In genomic region chr20:24931888-24932287, GRCh38 we compare ENCODE assay signal across 12 cellular contexts. TPM values are rescaled to one million over a fixed set of nuclear protein-coding genes. Genes with fewer than 3 reads are reported as not detected.
DNase-seq lines count a peak whose midpoint lies in the region; ATAC-seq and TF ChIP-seq lines count a peak whose summit lies in the region.
"Not testable (repeated sequence)": the region's sequence is repeated elsewhere in the genome, so short reads cannot be mapped to it uniquely, and the experiment has no call there.
"Had no signal": no experiment of that assay in that cellular context is flagged by ENCODE, and none has a peak within 500 bp of the region (broad histone marks: within the 10 kb centered on the region; RNA-seq: fewer than 3 reads in every experiment).

No MANE protein-coding gene starts in this region.

- not testable (repeated sequence) for H3K36me3 Mint-ChIP-seq in CD4-positive, alpha-beta memory T cell; T-cell; activated T-cell treated with anti-CD3 and anti-CD28 coated beads, Interleukin-2, amount 50 U/mL, for 24 hours (ENCODE audit: low read depth); naive thymus-derived CD4-positive, alpha-beta T cell

- not testable (repeated sequence) for TF ChIP-seq EP300 in stomach (IDR thresholded peaks at IDR 0.05)

- TF ChIP-seq POLR2A in stomach (IDR thresholded peaks at IDR 0.05): not testable (repeated sequence)

- peaks cover 20 to 35% (median 28%) of the 10 kb centered on the region in 4 donors for H3K4me1 Mint-ChIP-seq in CD4-positive, alpha-beta memory T cell
- peaks cover 26 to 33% (median 31%) of the 10 kb centered on the region in 3 donors for H3K4me1 Mint-ChIP-seq in T-cell
- H3K4me1 Mint-ChIP-seq in activated T-cell treated with anti-CD3 and anti-CD28 coated beads, Interleukin-2, amount 50 U/mL, for 24 hours (ENCODE audit: low read depth): peaks cover 37% of the 10 kb centered on the region
- H3K4me1 Mint-ChIP-seq in naive thymus-derived CD4-positive, alpha-beta T cell: peaks cover 19 to 42% (median 25%) of the 10 kb centered on the region in 7 donors

- H3K9ac ChIP-seq in Loucy (ENCODE audit: low read depth, low read length, poor library complexity, severe bottlenecking): peak overlapping the region; percentile 45

- POLR2A ChIA-PET in CD4-positive, alpha-beta memory T cell (lab: Charles Lee; ENCODE audit: partially characterized antibody): interaction anchor here (0.6 to 3.2 kb wide), 7 partner anchors 17 to 159 kb away, joined by 3 to 19 read pairs (median 5); partner anchors contain the start of genes APMAP and CST7
- POLR2A ChIA-PET in T-cell (lab: Charles Lee): interaction anchor here in 1 of 2 donors (0.6 kb wide), 1 partner anchor 23 kb away, joined by 5 read pairs; no protein-coding TSS in a partner anchor
- POLR2A ChIA-PET in naive thymus-derived CD4-positive, alpha-beta T cell (lab: Charles Lee): not testable (repeated sequence)

- ATAC-seq in T-cell (replicated peaks in 1 of 4); naive thymus-derived CD4-positive, alpha-beta T cell: not testable (repeated sequence)

- not testable (repeated sequence) for H3K27me3 ChIP-seq in CD4-positive, alpha-beta memory T cell (ENCODE audit: insufficient read depth, low read length); Loucy (ENCODE audit: insufficient read depth, low read length, poor library complexity, severe bottlenecking); naive thymus-derived CD4-positive, alpha-beta T cell (ENCODE audit: control insufficient read depth in 2 of 2, insufficient read depth in 2 of 2, low read length in 2 of 2); stomach

- peak overlapping the region; percentile 59; the same call in 1 of the 2 replicates for H2AFZ ChIP-seq in Loucy (ENCODE audit: low read length)

- CTCF ChIA-PET in CD4-positive, alpha-beta memory T cell (lab: Charles Lee; ENCODE audit: partially characterized antibody): interaction anchor here (0.7 to 4.6 kb wide), 14 partner anchors 9 to 830 kb away, joined by 3 to 31 read pairs (median 5); partner anchors contain the start of gene CST7
- CTCF ChIA-PET in T-cell (lab: Charles Lee): interaction anchor here (0.6 to 1.2 kb wide), 5 partner anchors 14 to 470 kb away, joined by 3 to 7 read pairs (median 3); no protein-coding TSS in a partner anchor
- CTCF ChIA-PET in naive thymus-derived CD4-positive, alpha-beta T cell (lab: Charles Lee): not testable (repeated sequence)

- not testable (repeated sequence) for H3K27ac ChIP-seq in CD4-positive, alpha-beta memory T cell (ENCODE audit: low read depth, low read length); naive thymus-derived CD4-positive, alpha-beta T cell (ENCODE audit: low read depth, low read length)
- H3K27ac ChIP-seq in stomach: peak overlapping the region in 3 of 5 donors; percentile 85 to 89 (median 86)

- H3K27ac Mint-ChIP-seq in CD4-positive, alpha-beta memory T cell: peak overlapping the region; percentile 51 to 89 (median 79)
- H3K27ac Mint-ChIP-seq in T-cell: peak overlapping the region; percentile 74 to 87
- H3K27ac Mint-ChIP-seq in activated T-cell treated with anti-CD3 and anti-CD28 coated beads, Interleukin-2, amount 50 U/mL, for 24 hours: peak overlapping the region; percentile 62
- peak overlapping the region in 6 of 9 donors; percentile 9 to 90 (median 35) for H3K27ac Mint-ChIP-seq in naive thymus-derived CD4-positive, alpha-beta T cell

- not testable (repeated sequence) for H3K9me2 ChIP-seq in Loucy (replicated peaks; ENCODE audit: low read depth, low read length)

- H3K4me3 Mint-ChIP-seq in CD4-positive, alpha-beta memory T cell: peak overlapping the region in 7 of 8 donors; percentile 31 to 75 (median 60)
- H3K4me3 Mint-ChIP-seq in T-cell: peak overlapping the region in 2 of 3 donors; percentile 49 to 50
- H3K4me3 Mint-ChIP-seq in activated T-cell treated with anti-CD3 and anti-CD28 coated beads, Interleukin-2, amount 50 U/mL, for 24 hours: not testable (repeated sequence)
- peak overlapping the region in 7 of 10 donors; percentile 21 to 66 (median 52) for H3K4me3 Mint-ChIP-seq in naive thymus-derived CD4-positive, alpha-beta T cell

- DNase-seq in CD4-positive, alpha-beta memory T cell: peak in 1 of 5 donors; percentile 26
- DNase-seq in T-cell; activated T-cell treated with anti-CD3 and anti-CD28 coated beads, Interleukin-2, amount 50 U/mL, for 24 hours; naive thymus-derived CD4-positive, alpha-beta T cell; stomach: not testable (repeated sequence)
- DNase-seq in astrocyte of the spinal cord (ENCODE audit: low read depth, low spot score) (peak; percentile 5), foreskin melanocyte (peak; percentile 62)

- not testable (repeated sequence) for H3K9me3 Mint-ChIP-seq in CD4-positive, alpha-beta memory T cell; T-cell; activated T-cell treated with anti-CD3 and anti-CD28 coated beads, Interleukin-2, amount 50 U/mL, for 24 hours; naive thymus-derived CD4-positive, alpha-beta T cell

- H3K79me2 ChIP-seq in Loucy (ENCODE audit: insufficient read depth, low read length): not testable (repeated sequence)

- H4K20me1 ChIP-seq in Loucy (ENCODE audit: insufficient read depth, low read length, poor library complexity, severe bottlenecking): not testable (repeated sequence)

- H3F3A ChIP-seq in Loucy (ENCODE audit: low read depth): not testable (repeated sequence)

- not testable (repeated sequence) for H3K9me3 ChIP-seq in CD4-positive, alpha-beta memory T cell (ENCODE audit: control insufficient read depth in 1 of 2, low read length in 2 of 2); Loucy (ENCODE audit: insufficient read depth, low read depth, low read length); naive thymus-derived CD4-positive, alpha-beta T cell (ENCODE audit: control insufficient read depth in 2 of 3, low read length in 3 of 3); stomach

- not testable (repeated sequence) for H3K36me3 ChIP-seq in CD4-positive, alpha-beta memory T cell (ENCODE audit: insufficient read depth, low read length); Loucy (ENCODE audit: insufficient read depth, low read length); naive thymus-derived CD4-positive, alpha-beta T cell (ENCODE audit: control insufficient read depth in 2 of 3, insufficient read depth in 3 of 3, low read length in 3 of 3); stomach

- H3K4me2 ChIP-seq in Loucy (ENCODE audit: low read depth, low read length, poor library complexity, severe bottlenecking): peak overlapping the region; percentile 59

- WGBS in stomach, 5 donors: 46 to 70% (median 55%) methylated on average over 1 of the region's 1 CpG

- intact Hi-C loops in CD4-positive, alpha-beta memory T cell (cut with micrococcal nuclease): loop anchor here (2.0 kb wide), 1 partner anchor 17 kb away; the partner anchor contains the start of gene CST7
- intact Hi-C loops in naive thymus-derived CD4-positive, alpha-beta T cell (cut with micrococcal nuclease): loop anchor here (1.0 to 5.0 kb wide), 4 partner anchors 17 to 133 kb away; partner anchors contain the start of genes APMAP (in 2 of the 2) and CST7 (in 2 of the 2)
- intact Hi-C loops in stomach (cut with DNase I; ENCODE audit: low total_unique reads): not testable (repeated sequence)

- in situ Hi-C loops in astrocyte of the spinal cord (cut with HindIII; ENCODE audit: low sequenced_read_pairs): not testable (repeated sequence)

- H3K4me3 ChIP-seq in CD4-positive, alpha-beta memory T cell (ENCODE audit: low read length in 2 of 2); astrocyte of the spinal cord (ENCODE audit: low read depth, low read length); stomach: not testable (repeated sequence)
- peak overlapping the region; percentile 31 for H3K4me3 ChIP-seq in Loucy (ENCODE audit: low read length, poor library complexity, severe bottlenecking)
- peak overlapping the region; percentile 17 for H3K4me3 ChIP-seq in naive thymus-derived CD4-positive, alpha-beta T cell (ENCODE audit: low read length)

- not testable (repeated sequence) for H3K27me3 Mint-ChIP-seq in CD4-positive, alpha-beta memory T cell; T-cell; activated T-cell treated with anti-CD3 and anti-CD28 coated beads, Interleukin-2, amount 50 U/mL, for 24 hours; naive thymus-derived CD4-positive, alpha-beta T cell

- peaks cover 24% of the 10 kb centered on the region for H3K4me1 ChIP-seq in CD4-positive, alpha-beta memory T cell (ENCODE audit: insufficient read depth, low read length)
- H3K4me1 ChIP-seq in Loucy (ENCODE audit: insufficient read depth, low read length, poor library complexity, severe bottlenecking): peaks cover 22% of the 10 kb centered on the region
- H3K4me1 ChIP-seq in naive thymus-derived CD4-positive, alpha-beta T cell (ENCODE audit: control insufficient read depth in 2 of 2, insufficient read depth in 2 of 2, low read length in 2 of 2): peaks cover 16 to 30% of the 10 kb centered on the region in 2 donors
- peaks cover 8 to 19% (median 15%) of the 10 kb centered on the region in 4 donors for H3K4me1 ChIP-seq in stomach

- not testable (repeated sequence) for TF ChIP-seq CTCF in Loucy (conservative IDR thresholded peaks at IDR 0.05; ENCODE audit: low read length); astrocyte of the spinal cord (IDR thresholded peaks at IDR 0.05; ENCODE audit: low read depth, low read length); stomach (IDR thresholded peaks at IDR 0.05)

RNA-seq across cellular contexts. Expression of gene CST7, which starts 17.2 kb away (rescaled TPM):
- total RNA-seq in CD4-positive, alpha-beta memory T cell: 10 to 100 TPM; 23.2 to 23.3 TPM
- polyA plus RNA-seq in CD4-positive, alpha-beta memory T cell: 10 to 100 TPM; 57.7 to 62.8 TPM
- total RNA-seq in T-cell (10 to 100 TPM; 22.8 to 92.0 (median 46.2) TPM), stomach (1 to 10 TPM in 3 of 5 donors, under 1 TPM in 1, not detected in 1; 0.87 to 4.5 (median 2.0) TPM)
- total RNA-seq in naive thymus-derived CD4-positive, alpha-beta T cell: 10 to 100 TPM in 3 of 5 experiments, 1 to 10 TPM in 2; 1.4 to 74.9 (median 11.5) TPM
- polyA plus RNA-seq in naive thymus-derived CD4-positive, alpha-beta T cell: 1 to 10 TPM; 2.3 to 4.2 TPM
- polyA plus RNA-seq in stomach: 1 to 10 TPM; 2.5 to 8.3 (median 4.9) TPM
- total RNA-seq: fibroblast of lung, H7, mammary epithelial cell, osteoblast had no signal
- polyA plus RNA-seq: fibroblast of lung, mammary epithelial cell had no signal
